In genomic region chr19:19416280-19416679, GRCh38 we compare ENCODE assay signal across 28 cellular contexts. TPM values are rescaled to one million over a fixed set of nuclear protein-coding genes. Genes with fewer than 3 reads are reported as not detected.
A peak's percentile ranks its signal among the peaks of the same experiment; 100 is the strongest.
DNase-seq lines count a peak whose midpoint lies in the region; ATAC-seq and TF ChIP-seq lines count a peak whose summit lies in the region.
"Had no signal": no experiment of that assay in that cellular context is flagged by ENCODE, and none has a peak within 500 bp of the region (broad histone marks: within the 10 kb centered on the region; RNA-seq: fewer than 3 reads in every experiment).

No MANE protein-coding gene starts in this region.

- H3K18ac ChIP-seq in trophoblast cell (ENCODE audit: low read length), result no peak overlapping the region

- peak overlapping the region; percentile 52 for H3K27ac Mint-ChIP-seq in T-helper 2 cell treated with Interferon-gamma antibody and Interleukin-4, amounts not matched to agents 5 μg/mL and 100 μg/mL, for 36 hours
- H3K27ac Mint-ChIP-seq in T-helper 17 cell, result peak overlapping the region; percentile 16
- H3K27ac Mint-ChIP-seq in activated T-helper 1 cell treated with anti-CD3 and anti-CD28 coated beads, Interleukin-12 subunit alpha, Interleukin-12 subunit beta, Interleukin-2, Interleukin-4 antibody, amounts not matched to agents 30 ng/mL and 10 ng/mL and 1 ng/mL, durations not matched to agents 14 hours and 24 hours and 36 hours, result no peak overlapping the region
- H3K27ac Mint-ChIP-seq: activated T-helper 2 cell treated with anti-CD3 and anti-CD28 coated beads, Interferon-gamma antibody, Interleukin-2, Interleukin-4, amounts not matched to agents 10 μg/mL and 5 μg/mL and 100 μg/mL, durations not matched to agents 14 hours and 24 hours and 36 hours; neural progenitor cell; type B pancreatic cell had no signal

- no peaks in the 10 kb centered on the region for H3K9me3 Mint-ChIP-seq in T-helper 2 cell treated with Interferon-gamma antibody and Interleukin-4, amounts not matched to agents 5 μg/mL and 100 μg/mL, for 36 hours
- no peaks in the 10 kb centered on the region for H3K9me3 Mint-ChIP-seq in activated T-helper 1 cell treated with anti-CD3 and anti-CD28 coated beads, Interleukin-12 subunit alpha, Interleukin-12 subunit beta, Interleukin-2, Interleukin-4 antibody, amounts not matched to agents 30 ng/mL and 10 ng/mL and 1 ng/mL, durations not matched to agents 14 hours and 24 hours and 36 hours
- H3K9me3 Mint-ChIP-seq: activated T-helper 2 cell treated with anti-CD3 and anti-CD28 coated beads, Interferon-gamma antibody, Interleukin-2, Interleukin-4, amounts not matched to agents 10 μg/mL and 5 μg/mL and 100 μg/mL, durations not matched to agents 14 hours and 24 hours and 36 hours; type B pancreatic cell had no signal

- H4K8ac ChIP-seq in trophoblast cell (ENCODE audit: low read depth, low read length), result no peak overlapping the region

- peak overlapping the region; percentile 97 for H3K4ac ChIP-seq in trophoblast cell (ENCODE audit: low read depth, low read length)

- H3K4me1 Mint-ChIP-seq in T-helper 2 cell treated with Interferon-gamma antibody and Interleukin-4, amounts not matched to agents 5 μg/mL and 100 μg/mL, for 36 hours (ENCODE audit: low read depth), result peaks cover 35% of the 10 kb centered on the region
- H3K4me1 Mint-ChIP-seq in T-helper 17 cell, result peaks cover 60% of the 10 kb centered on the region
- peaks cover 47% of the 10 kb centered on the region for H3K4me1 Mint-ChIP-seq in activated T-helper 1 cell treated with anti-CD3 and anti-CD28 coated beads, Interleukin-12 subunit alpha, Interleukin-12 subunit beta, Interleukin-2, Interleukin-4 antibody, amounts not matched to agents 30 ng/mL and 10 ng/mL and 1 ng/mL, durations not matched to agents 14 hours and 24 hours and 36 hours (ENCODE audit: low read depth)

- H3K4me3 ChIP-seq in fibroblast of mammary gland (ENCODE audit: control insufficient read depth, low read depth, low read length) (no peak overlapping the region), trophoblast cell (ENCODE audit: low read depth, low read length) (no peak overlapping the region)
- H3K4me3 ChIP-seq: gastroesophageal sphincter, neural progenitor cell, SJSA1, stomach had no signal

- no peak overlapping the region for H2BK5ac ChIP-seq in trophoblast cell (ENCODE audit: low read depth, low read length, poor library complexity)

- H3K36me3 ChIP-seq in trophoblast cell (ENCODE audit: control insufficient read depth in 1 of 2, insufficient read depth in 2 of 2, low read length in 2 of 2), result peaks cover 4 to 5% of the 10 kb centered on the region in 2 experiments
- H3K36me3 ChIP-seq: gastroesophageal sphincter, neural progenitor cell, stomach had no signal

- H2AFZ ChIP-seq in trophoblast cell (ENCODE audit: insufficient read depth, low read length, poor library complexity), result no peak overlapping the region
- H2AFZ ChIP-seq: neural progenitor cell had no signal

- TF ChIP-seq CTCF in fibroblast of mammary gland (conservative IDR thresholded peaks at IDR 0.05; ENCODE audit: control insufficient read depth, insufficient read depth, low read depth, low read length), result no peak

- no peaks in the 10 kb centered on the region for H3K79me1 ChIP-seq in trophoblast cell (ENCODE audit: low read length)

- no peak overlapping the region for H2BK120ac ChIP-seq in trophoblast cell (ENCODE audit: insufficient read depth, low read length, poor library complexity)

- no peak overlapping the region for H4K12ac ChIP-seq in trophoblast cell (ENCODE audit: low read depth, low read length)

- no peak overlapping the region for H3K9ac ChIP-seq in trophoblast cell (ENCODE audit: low read length)
- H3K9ac ChIP-seq: neural progenitor cell had no signal

- no peak overlapping the region for H2AK5ac ChIP-seq in trophoblast cell (ENCODE audit: low read length)

- H3K4me1 ChIP-seq in trophoblast cell (ENCODE audit: control insufficient read depth in 1 of 2, insufficient read depth in 2 of 2, low read length in 2 of 2), result peaks cover 6 to 9% of the 10 kb centered on the region in 2 experiments
- H3K4me1 ChIP-seq: SJSA1 had no signal

- H3K4me3 Mint-ChIP-seq in T-helper 2 cell treated with Interferon-gamma antibody and Interleukin-4, amounts not matched to agents 5 μg/mL and 100 μg/mL, for 36 hours, result no peak overlapping the region
- H3K4me3 Mint-ChIP-seq in T-helper 17 cell, result no peak overlapping the region
- no peak overlapping the region for H3K4me3 Mint-ChIP-seq in activated T-helper 1 cell treated with anti-CD3 and anti-CD28 coated beads, Interleukin-12 subunit alpha, Interleukin-12 subunit beta, Interleukin-2, Interleukin-4 antibody, amounts not matched to agents 30 ng/mL and 10 ng/mL and 1 ng/mL, durations not matched to agents 14 hours and 24 hours and 36 hours
- H3K4me3 Mint-ChIP-seq: brain, neural progenitor cell, type B pancreatic cell had no signal

- H3K27me3 ChIP-seq in trophoblast cell (ENCODE audit: insufficient read depth, low read length), result no peaks in the 10 kb centered on the region
- H3K27me3 ChIP-seq: gastroesophageal sphincter, neural progenitor cell, SJSA1, stomach had no signal

- no peaks in the 10 kb centered on the region for H3K27me3 Mint-ChIP-seq in T-helper 2 cell treated with Interferon-gamma antibody and Interleukin-4, amounts not matched to agents 5 μg/mL and 100 μg/mL, for 36 hours (ENCODE audit: low read depth)
- H3K27me3 Mint-ChIP-seq in T-helper 17 cell, result no peaks in the 10 kb centered on the region
- no peaks in the 10 kb centered on the region for H3K27me3 Mint-ChIP-seq in activated T-helper 1 cell treated with anti-CD3 and anti-CD28 coated beads, Interleukin-12 subunit alpha, Interleukin-12 subunit beta, Interleukin-2, Interleukin-4 antibody, amounts not matched to agents 30 ng/mL and 10 ng/mL and 1 ng/mL, durations not matched to agents 14 hours and 24 hours and 36 hours (ENCODE audit: insufficient read depth)
- H3K27me3 Mint-ChIP-seq: brain, type B pancreatic cell had no signal

- no peak for DNase-seq in T-helper 2 cell treated with Interferon-gamma antibody and Interleukin-4, amounts not matched to agents 5 μg/mL and 100 μg/mL, for 36 hours (ENCODE audit: low spot score)
- DNase-seq in T-helper 2 cell (no peak), T-helper 17 cell (no peak), fibroblast of mammary gland (ENCODE audit: low read depth) (peak; percentile 46), trophoblast cell (no peak), NCI-H2029 (lab: John Stamatoyannopoulos, UW) (no peak)
- DNase-seq in activated T-helper 1 cell treated with anti-CD3 and anti-CD28 coated beads, Interleukin-12 subunit alpha, Interleukin-12 subunit beta, Interleukin-2, Interleukin-4 antibody, amounts not matched to agents 30 ng/mL and 10 ng/mL and 1 ng/mL, durations not matched to agents 14 hours and 24 hours and 36 hours (ENCODE audit: low spot score), result no peak
- DNase-seq: activated CD4-positive, alpha-beta T cell treated with anti-CD3 and anti-CD28 coated beads for 4 hours; DND-41; effector CD8-positive, alpha-beta T cell; GOT3; hypothalamus; left ventricle myocardium superior; midbrain; NCI-H1092; NCI-H187 treated with DMSO at 0.1 percent for 48 hours; NCI-H69; stimulated activated CD4-positive, alpha-beta T cell treated with anti-CD3 and anti-CD28 coated beads, Interleukin-15, amount 100 ng/mL, for 24 hours; stomach had no signal

- no peak overlapping the region for H3K23ac ChIP-seq in trophoblast cell (ENCODE audit: low read length)

- no CpG with 5 or more reads among the region's 1 CpG for WGBS in trophoblast cell (ENCODE audit: extremely low coverage, insufficient coverage, insufficient read length)

- peaks cover 53% of the 10 kb centered on the region for H3K79me2 ChIP-seq in trophoblast cell (ENCODE audit: control insufficient read depth, insufficient read depth, low read length, poor library complexity)

- no peaks in the 10 kb centered on the region for H3K9me3 ChIP-seq in T-helper 17 cell (ENCODE audit: control insufficient read depth, low read length, poor library complexity, severe bottlenecking)
- H3K9me3 ChIP-seq in trophoblast cell (ENCODE audit: insufficient read depth, low read depth, low read length), result no peaks in the 10 kb centered on the region
- H3K9me3 ChIP-seq: gastroesophageal sphincter, SJSA1, stomach had no signal

- no peak overlapping the region for H3K4me2 ChIP-seq in trophoblast cell (ENCODE audit: low read length)
- H3K4me2 ChIP-seq: neural progenitor cell had no signal

- no peak overlapping the region for H4K91ac ChIP-seq in trophoblast cell (ENCODE audit: low read depth, low read length)

- intact Hi-C loops in activated T-helper 1 cell treated with anti-CD3 and anti-CD28 coated beads, Interleukin-12 subunit alpha, Interleukin-12 subunit beta, Interleukin-2, Interleukin-4 antibody, amounts not matched to agents 30 ng/mL and 10 ng/mL and 1 ng/mL, durations not matched to agents 14 hours and 24 hours and 36 hours (cut with micrococcal nuclease), result no loop called here

- H2BK12ac ChIP-seq in trophoblast cell (ENCODE audit: low read length), result no peak overlapping the region

- H3K14ac ChIP-seq in trophoblast cell (ENCODE audit: low read length), result no peak overlapping the region

- peaks cover 15% of the 10 kb centered on the region for H3K36me3 Mint-ChIP-seq in T-helper 2 cell treated with Interferon-gamma antibody and Interleukin-4, amounts not matched to agents 5 μg/mL and 100 μg/mL, for 36 hours (ENCODE audit: low read depth)
- H3K36me3 Mint-ChIP-seq in T-helper 17 cell (ENCODE audit: low read depth), result no peaks in the 10 kb centered on the region
- peaks cover 9% of the 10 kb centered on the region for H3K36me3 Mint-ChIP-seq in activated T-helper 1 cell treated with anti-CD3 and anti-CD28 coated beads, Interleukin-12 subunit alpha, Interleukin-12 subunit beta, Interleukin-2, Interleukin-4 antibody, amounts not matched to agents 30 ng/mL and 10 ng/mL and 1 ng/mL, durations not matched to agents 14 hours and 24 hours and 36 hours (ENCODE audit: low read depth)

- no peak overlapping the region for H3K27ac ChIP-seq in trophoblast cell (ENCODE audit: low read depth, low read length)
- H3K27ac ChIP-seq: 22Rv1, gastroesophageal sphincter, neural progenitor cell, SJSA1, stomach had no signal

- no peak for ATAC-seq in T-helper 17 cell
- no peak for ATAC-seq in HG03175 (IDR thresholded peaks at IDR 0.05; ENCODE audit: unreplicated experiment)
- ATAC-seq: gastroesophageal sphincter, HepG2, left ventricle myocardium superior had no signal

RNA-seq across cellular contexts. Expression of gene GATAD2A, which starts 10.8 kb away (rescaled TPM):
- 100 to 1,000 TPM; 129 to 153 TPM for total RNA-seq in T-helper 17 cell
- 115 and 116 TPM in 2 replicates for polyA plus RNA-seq in trophoblast cell (2013)
- total RNA-seq in activated T-helper 1 cell treated with anti-CD3 and anti-CD28 coated beads, Interleukin-12 subunit alpha, Interleukin-12 subunit beta, Interleukin-2, Interleukin-4 antibody, amounts not matched to agents 30 ng/mL and 10 ng/mL and 1 ng/mL, durations not matched to agents 14 hours and 24 hours and 36 hours, result 139 and 142 TPM in 2 replicates
